Comparison of ENCODE assay signal across 1 cellular context in the genomic region with DNA sequence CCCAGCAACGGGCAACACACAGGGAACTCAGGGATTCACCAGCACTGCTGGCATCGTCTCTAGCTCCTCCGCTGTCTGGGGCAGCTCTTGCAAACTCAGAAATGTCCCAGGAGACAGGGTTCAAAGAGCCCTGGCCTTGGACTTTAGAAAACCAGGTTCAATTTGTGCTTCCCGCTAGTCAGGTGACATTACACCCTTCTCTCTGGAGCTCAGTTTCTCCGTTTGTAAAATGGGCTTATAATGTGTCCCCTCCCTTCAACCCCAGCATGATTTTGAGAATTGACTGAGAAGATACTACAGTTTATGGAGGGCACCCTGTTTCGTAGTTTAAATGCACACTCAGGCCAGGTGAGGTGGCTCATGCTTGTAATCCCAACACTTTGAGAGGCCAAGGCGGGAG.
TF ChIP-seq lines count a peak whose summit lies in the region.

No MANE protein-coding gene starts in this region.

TF ChIP-seq in HepG2, 621 proteins besides CTCF, POLR2A, EP300 and RAD21:
- TF ChIP-seq ZNF629 (CRISPR knock-in tag; conservative IDR thresholded peaks at IDR 0.05) (peak; percentile 92), NFKBIZ (CRISPR knock-in tag; IDR thresholded peaks at IDR 0.05) (no peak), ZNF792 (CRISPR knock-in tag; IDR thresholded peaks at IDR 0.05) (no peak), GPN1 (CRISPR knock-in tag; IDR thresholded peaks at IDR 0.05; ENCODE audit: borderline replicate concordance) (no peak), NR2C2 (CRISPR knock-in tag; IDR thresholded peaks at IDR 0.05; ENCODE audit: borderline replicate concordance) (no peak), ZMYM2 (CRISPR knock-in tag; IDR thresholded peaks at IDR 0.05) (0 out of 2 replicates have a peak, but pooled peaks have one; percentile 30), KDM1A (CRISPR knock-in tag; IDR thresholded peaks at IDR 0.05) (peak; percentile 53; the same call in 1 of the 2 replicates), ADNP (CRISPR knock-in tag; IDR thresholded peaks at IDR 0.05) (no peak), ATRX (CRISPR knock-in tag; IDR thresholded peaks at IDR 0.05; ENCODE audit: borderline replicate concordance) (no peak), ZNF724P (CRISPR knock-in tag; IDR thresholded peaks at IDR 0.05; ENCODE audit: borderline replicate concordance) (no peak), ISL2 (CRISPR knock-in tag; IDR thresholded peaks at IDR 0.05) (no peak), ZFP37 (CRISPR knock-in tag; IDR thresholded peaks at IDR 0.05; ENCODE audit: borderline replicate concordance) (no peak), SNAI1 (CRISPR knock-in tag; IDR thresholded peaks at IDR 0.05; ENCODE audit: borderline replicate concordance) (no peak), TBX2 (CRISPR knock-in tag; IDR thresholded peaks at IDR 0.05; ENCODE audit: borderline replicate concordance) (0 out of 2 replicates have a peak, but pooled peaks have one; percentile 11), HNF4A (CRISPR knock-in tag; IDR thresholded peaks at IDR 0.05) (peak; percentile 75), RELA (CRISPR knock-in tag; IDR thresholded peaks at IDR 0.05) (no peak), NFIB (CRISPR knock-in tag; IDR thresholded peaks at IDR 0.05; ENCODE audit: borderline replicate concordance) (no peak)
- TF ChIP-seq, protein P1, sequence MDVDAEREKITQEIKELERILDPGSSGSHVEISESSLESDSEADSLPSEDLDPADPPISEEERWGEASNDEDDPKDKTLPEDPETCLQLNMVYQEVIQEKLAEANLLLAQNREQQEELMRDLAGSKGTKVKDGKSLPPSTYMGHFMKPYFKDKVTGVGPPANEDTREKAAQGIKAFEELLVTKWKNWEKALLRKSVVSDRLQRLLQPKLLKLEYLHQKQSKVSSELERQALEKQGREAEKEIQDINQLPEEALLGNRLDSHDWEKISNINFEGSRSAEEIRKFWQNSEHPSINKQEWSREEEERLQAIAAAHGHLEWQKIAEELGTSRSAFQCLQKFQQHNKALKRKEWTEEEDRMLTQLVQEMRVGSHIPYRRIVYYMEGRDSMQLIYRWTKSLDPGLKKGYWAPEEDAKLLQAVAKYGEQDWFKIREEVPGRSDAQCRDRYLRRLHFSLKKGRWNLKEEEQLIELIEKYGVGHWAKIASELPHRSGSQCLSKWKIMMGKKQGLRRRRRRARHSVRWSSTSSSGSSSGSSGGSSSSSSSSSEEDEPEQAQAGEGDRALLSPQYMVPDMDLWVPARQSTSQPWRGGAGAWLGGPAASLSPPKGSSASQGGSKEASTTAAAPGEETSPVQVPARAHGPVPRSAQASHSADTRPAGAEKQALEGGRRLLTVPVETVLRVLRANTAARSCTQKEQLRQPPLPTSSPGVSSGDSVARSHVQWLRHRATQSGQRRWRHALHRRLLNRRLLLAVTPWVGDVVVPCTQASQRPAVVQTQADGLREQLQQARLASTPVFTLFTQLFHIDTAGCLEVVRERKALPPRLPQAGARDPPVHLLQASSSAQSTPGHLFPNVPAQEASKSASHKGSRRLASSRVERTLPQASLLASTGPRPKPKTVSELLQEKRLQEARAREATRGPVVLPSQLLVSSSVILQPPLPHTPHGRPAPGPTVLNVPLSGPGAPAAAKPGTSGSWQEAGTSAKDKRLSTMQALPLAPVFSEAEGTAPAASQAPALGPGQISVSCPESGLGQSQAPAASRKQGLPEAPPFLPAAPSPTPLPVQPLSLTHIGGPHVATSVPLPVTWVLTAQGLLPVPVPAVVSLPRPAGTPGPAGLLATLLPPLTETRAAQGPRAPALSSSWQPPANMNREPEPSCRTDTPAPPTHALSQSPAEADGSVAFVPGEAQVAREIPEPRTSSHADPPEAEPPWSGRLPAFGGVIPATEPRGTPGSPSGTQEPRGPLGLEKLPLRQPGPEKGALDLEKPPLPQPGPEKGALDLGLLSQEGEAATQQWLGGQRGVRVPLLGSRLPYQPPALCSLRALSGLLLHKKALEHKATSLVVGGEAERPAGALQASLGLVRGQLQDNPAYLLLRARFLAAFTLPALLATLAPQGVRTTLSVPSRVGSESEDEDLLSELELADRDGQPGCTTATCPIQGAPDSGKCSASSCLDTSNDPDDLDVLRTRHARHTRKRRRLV (CRISPR knock-in tag; IDR thresholded peaks at IDR 0.05): no peak
- TF ChIP-seq, protein P2, sequence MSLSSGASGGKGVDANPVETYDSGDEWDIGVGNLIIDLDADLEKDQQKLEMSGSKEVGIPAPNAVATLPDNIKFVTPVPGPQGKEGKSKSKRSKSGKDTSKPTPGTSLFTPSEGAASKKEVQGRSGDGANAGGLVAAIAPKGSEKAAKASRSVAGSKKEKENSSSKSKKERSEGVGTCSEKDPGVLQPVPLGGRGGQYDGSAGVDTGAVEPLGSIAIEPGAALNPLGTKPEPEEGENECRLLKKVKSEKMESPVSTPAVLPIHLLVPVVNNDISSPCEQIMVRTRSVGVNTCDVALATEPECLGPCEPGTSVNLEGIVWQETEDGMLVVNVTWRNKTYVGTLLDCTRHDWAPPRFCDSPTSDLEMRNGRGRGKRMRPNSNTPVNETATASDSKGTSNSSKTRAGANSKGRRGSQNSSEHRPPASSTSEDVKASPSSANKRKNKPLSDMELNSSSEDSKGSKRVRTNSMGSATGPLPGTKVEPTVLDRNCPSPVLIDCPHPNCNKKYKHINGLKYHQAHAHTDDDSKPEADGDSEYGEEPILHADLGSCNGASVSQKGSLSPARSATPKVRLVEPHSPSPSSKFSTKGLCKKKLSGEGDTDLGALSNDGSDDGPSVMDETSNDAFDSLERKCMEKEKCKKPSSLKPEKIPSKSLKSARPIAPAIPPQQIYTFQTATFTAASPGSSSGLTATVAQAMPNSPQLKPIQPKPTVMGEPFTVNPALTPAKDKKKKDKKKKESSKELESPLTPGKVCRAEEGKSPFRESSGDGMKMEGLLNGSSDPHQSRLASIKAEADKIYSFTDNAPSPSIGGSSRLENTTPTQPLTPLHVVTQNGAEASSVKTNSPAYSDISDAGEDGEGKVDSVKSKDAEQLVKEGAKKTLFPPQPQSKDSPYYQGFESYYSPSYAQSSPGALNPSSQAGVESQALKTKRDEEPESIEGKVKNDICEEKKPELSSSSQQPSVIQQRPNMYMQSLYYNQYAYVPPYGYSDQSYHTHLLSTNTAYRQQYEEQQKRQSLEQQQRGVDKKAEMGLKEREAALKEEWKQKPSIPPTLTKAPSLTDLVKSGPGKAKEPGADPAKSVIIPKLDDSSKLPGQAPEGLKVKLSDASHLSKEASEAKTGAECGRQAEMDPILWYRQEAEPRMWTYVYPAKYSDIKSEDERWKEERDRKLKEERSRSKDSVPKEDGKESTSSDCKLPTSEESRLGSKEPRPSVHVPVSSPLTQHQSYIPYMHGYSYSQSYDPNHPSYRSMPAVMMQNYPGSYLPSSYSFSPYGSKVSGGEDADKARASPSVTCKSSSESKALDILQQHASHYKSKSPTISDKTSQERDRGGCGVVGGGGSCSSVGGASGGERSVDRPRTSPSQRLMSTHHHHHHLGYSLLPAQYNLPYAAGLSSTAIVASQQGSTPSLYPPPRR (CRISPR knock-in tag; IDR thresholded peaks at IDR 0.05; ENCODE audit: borderline replicate concordance): no peak
- TF ChIP-seq, protein P3, sequence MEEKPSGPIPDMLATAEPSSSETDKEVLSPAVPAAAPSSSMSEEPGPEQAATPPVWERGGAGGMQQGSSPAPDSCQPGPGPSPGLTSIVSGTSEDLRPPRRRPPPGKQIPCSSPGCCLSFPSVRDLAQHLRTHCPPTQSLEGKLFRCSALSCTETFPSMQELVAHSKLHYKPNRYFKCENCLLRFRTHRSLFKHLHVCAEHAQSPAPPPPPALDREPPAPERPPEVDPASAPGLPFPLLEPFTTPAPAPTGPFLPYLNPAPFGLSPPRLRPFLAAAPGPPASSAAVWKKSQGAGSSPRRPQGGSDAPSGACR (CRISPR knock-in tag; IDR thresholded peaks at IDR 0.05): no peak
- TF ChIP-seq, protein P4, sequence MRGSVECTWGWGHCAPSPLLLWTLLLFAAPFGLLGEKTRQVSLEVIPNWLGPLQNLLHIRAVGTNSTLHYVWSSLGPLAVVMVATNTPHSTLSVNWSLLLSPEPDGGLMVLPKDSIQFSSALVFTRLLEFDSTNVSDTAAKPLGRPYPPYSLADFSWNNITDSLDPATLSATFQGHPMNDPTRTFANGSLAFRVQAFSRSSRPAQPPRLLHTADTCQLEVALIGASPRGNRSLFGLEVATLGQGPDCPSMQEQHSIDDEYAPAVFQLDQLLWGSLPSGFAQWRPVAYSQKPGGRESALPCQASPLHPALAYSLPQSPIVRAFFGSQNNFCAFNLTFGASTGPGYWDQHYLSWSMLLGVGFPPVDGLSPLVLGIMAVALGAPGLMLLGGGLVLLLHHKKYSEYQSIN (CRISPR knock-in tag; IDR thresholded peaks at IDR 0.05; ENCODE audit: borderline replicate concordance): no peak
